ENCODE assay signal across 19 cellular contexts in genomic region chr9:114096866-114097612, GRCh38. TPM values are rescaled to one million over a fixed set of nuclear protein-coding genes. Genes with fewer than 3 reads are reported as not detected.
DNase-seq lines count a peak whose midpoint lies in the region; ATAC-seq and TF ChIP-seq lines count a peak whose summit lies in the region.
"Had no signal": no experiment of that assay in that cellular context is flagged by ENCODE, and none has a peak within 500 bp of the region (broad histone marks: within the 10 kb centered on the region; RNA-seq: fewer than 3 reads in every experiment).

No MANE protein-coding gene starts in this region.

- DNase-seq in activated naive CD8-positive, alpha-beta T cell treated with anti-CD3 and anti-CD28 coated beads for 36 hours = no peak
- no peak for DNase-seq in activated naive CD8-positive, alpha-beta T cell treated with anti-CD3 and anti-CD28 coated beads, Interleukin-2, amount 50 U/mL, for 24 hours
- DNase-seq in mesenchymal stem cell (no peak), stomach (no peak), NCI-H748 (lab: John Stamatoyannopoulos, UW; ENCODE audit: unreplicated experiment) (no peak), PC-9 (no peak), glomerular visceral epithelial cell (ENCODE audit: extremely low spot score) (no peak)
- DNase-seq: activated CD4-positive, CD25-positive, alpha-beta regulatory T cell treated with anti-CD3 and anti-CD28 coated beads, Interleukin-2, amount 50 U/mL, for 72 hours; activated CD8-positive, alpha-beta memory T cell treated with anti-CD3 and anti-CD28 coated beads, Interleukin-2, amount 50 U/mL, for 48 hours; amniotic stem cell; DMS 273 treated with DMSO at 0.1 percent for 48 hours; GOT3; heart left ventricle; NCI-H82 had no signal

- H3K4me1 ChIP-seq in mesenchymal stem cell (ENCODE audit: control insufficient read depth, insufficient read depth, low read depth, low read length) (peaks cover 28% of the 10 kb centered on the region), stomach (peaks cover 7 to 31% (median 27%) of the 10 kb centered on the region in 4 donors), PC-9 (replicated peaks; ENCODE audit: insufficient read depth) (no peaks in the 10 kb centered on the region)

- TF ChIP-seq CTCF in stomach (IDR thresholded peaks at IDR 0.05) = no peak
- TF ChIP-seq CTCF in PC-9 (conservative IDR thresholded peaks at IDR 0.05) = no peak

- H3K36me3 Mint-ChIP-seq in activated naive CD8-positive, alpha-beta T cell = peaks cover 4% of the 10 kb centered on the region
- H3K36me3 Mint-ChIP-seq in activated naive CD8-positive, alpha-beta T cell treated with anti-CD3 and anti-CD28 coated beads for 36 hours = no peaks in the 10 kb centered on the region
- no peaks in the 10 kb centered on the region for H3K36me3 Mint-ChIP-seq in activated naive CD8-positive, alpha-beta T cell treated with anti-CD3 and anti-CD28 coated beads, Interleukin-2, amount 50 U/mL, for 24 hours (ENCODE audit: low read depth)

- no peak overlapping the region for H2BK12ac ChIP-seq in mesenchymal stem cell (ENCODE audit: low read length in 2 of 2)

- peaks cover 5% of the 10 kb centered on the region for H3K9me3 Mint-ChIP-seq in activated naive CD8-positive, alpha-beta T cell (ENCODE audit: low read depth)
- H3K9me3 Mint-ChIP-seq in activated naive CD8-positive, alpha-beta T cell treated with anti-CD3 and anti-CD28 coated beads for 36 hours = peaks cover 3% of the 10 kb centered on the region
- peaks cover 6% of the 10 kb centered on the region for H3K9me3 Mint-ChIP-seq in activated naive CD8-positive, alpha-beta T cell treated with anti-CD3 and anti-CD28 coated beads, Interleukin-2, amount 50 U/mL, for 24 hours

- H2AFZ ChIP-seq in mesenchymal stem cell (ENCODE audit: low read depth, low read length) (no peak overlapping the region), PC-9 (no peak overlapping the region)

- H3K9me2 ChIP-seq in PC-9 (ENCODE audit: insufficient read depth) = no peaks in the 10 kb centered on the region

- H3K9me3 ChIP-seq in mesenchymal stem cell (ENCODE audit: control insufficient read depth, low read length) (peaks cover 18% of the 10 kb centered on the region), stomach (peaks cover 0 to 4% (median 4%) of the 10 kb centered on the region in 4 donors), PC-9 (ENCODE audit: insufficient read depth, low read depth) (no peaks in the 10 kb centered on the region; the same call in 1 of the 2 replicates)
- H3K9me3 ChIP-seq: thoracic aorta had no signal

- no peaks in the 10 kb centered on the region for H4K20me1 ChIP-seq in PC-9 (ENCODE audit: insufficient read depth)

- CTCF ChIA-PET in PC-9 (lab: Charles Lee) = no interaction called here

- H3K18ac ChIP-seq in mesenchymal stem cell (ENCODE audit: low read depth in 1 of 2, low read length in 2 of 2) = no peak overlapping the region

- intact Hi-C loops in stomach (cut with DNase I; ENCODE audit: low total_unique reads) = no loop called here
- intact Hi-C loops in PC-9 (cut with micrococcal nuclease; ENCODE audit: unreplicated experiment) = no loop called here

- H4K8ac ChIP-seq in mesenchymal stem cell (ENCODE audit: low read length) = no peak overlapping the region

- peak overlapping the region; percentile 74 for H3K4me3 Mint-ChIP-seq in activated naive CD8-positive, alpha-beta T cell
- no peak overlapping the region for H3K4me3 Mint-ChIP-seq in activated naive CD8-positive, alpha-beta T cell treated with anti-CD3 and anti-CD28 coated beads for 36 hours
- peak overlapping the region; percentile 26 for H3K4me3 Mint-ChIP-seq in activated naive CD8-positive, alpha-beta T cell treated with anti-CD3 and anti-CD28 coated beads, Interleukin-2, amount 50 U/mL, for 24 hours

- H3K4me1 Mint-ChIP-seq in activated naive CD8-positive, alpha-beta T cell (ENCODE audit: low read depth) = peaks cover 9% of the 10 kb centered on the region
- H3K4me1 Mint-ChIP-seq in activated naive CD8-positive, alpha-beta T cell treated with anti-CD3 and anti-CD28 coated beads for 36 hours = peaks cover 6% of the 10 kb centered on the region
- peaks cover 7% of the 10 kb centered on the region for H3K4me1 Mint-ChIP-seq in activated naive CD8-positive, alpha-beta T cell treated with anti-CD3 and anti-CD28 coated beads, Interleukin-2, amount 50 U/mL, for 24 hours

- H2BK120ac ChIP-seq in mesenchymal stem cell (ENCODE audit: low read depth, low read length) = no peak overlapping the region

- no peak overlapping the region for H2AK5ac ChIP-seq in mesenchymal stem cell (ENCODE audit: low read length, severe bottlenecking)

- 81% methylated on average over 6 of the region's 14 CpGs for WGBS in mesenchymal stem cell
- WGBS in stomach, 5 donors = 64 to 76% (median 69%) methylated on average over 5 to 14 of the region's 14 CpGs

- no peak overlapping the region for H3K4me3 ChIP-seq in mesenchymal stem cell (ENCODE audit: insufficient read depth in 1 of 2, low read depth in 1 of 2, low read length in 2 of 2)
- peak overlapping the region in 3 of 4 donors; percentile 49 to 73 (median 51) for H3K4me3 ChIP-seq in stomach
- H3K4me3 ChIP-seq in PC-9 = no peak overlapping the region

- ATAC-seq in activated naive CD8-positive, alpha-beta T cell treated with anti-CD3 and anti-CD28 coated beads, Interleukin-2, amount 50 U/mL, for 24 hours = no peak

- no peak overlapping the region for H3K4ac ChIP-seq in mesenchymal stem cell (ENCODE audit: low read depth in 1 of 2, low read length in 2 of 2)

- H3F3A ChIP-seq in PC-9 (ENCODE audit: insufficient read depth, low read depth) = no peaks in the 10 kb centered on the region

- H3K4me2 ChIP-seq in mesenchymal stem cell (ENCODE audit: low read length, poor library complexity, severe bottlenecking) (peak overlapping the region; percentile 79), PC-9 (no peak overlapping the region)

- no peaks in the 10 kb centered on the region for H3K79me2 ChIP-seq in PC-9 (ENCODE audit: low read depth)

- H3K27me3 ChIP-seq in mesenchymal stem cell (ENCODE audit: control insufficient read depth in 1 of 2, insufficient read depth in 1 of 2, low read length in 2 of 2) = peaks cover 0 to 60% of the 10 kb centered on the region in 2 experiments
- H3K27me3 ChIP-seq in stomach = peaks cover 0 to 35% (median 8%) of the 10 kb centered on the region in 3 donors
- H3K27me3 ChIP-seq in PC-9 (ENCODE audit: insufficient read depth, low read depth) = no peaks in the 10 kb centered on the region

- H3K36me3 ChIP-seq in mesenchymal stem cell (ENCODE audit: control insufficient read depth in 1 of 2, insufficient read depth in 2 of 2, low read depth in 1 of 2, low read length in 2 of 2) (peaks cover 0 to 56% of the 10 kb centered on the region in 2 experiments), stomach (peaks cover 0 to 23% (median 16%) of the 10 kb centered on the region in 4 donors), PC-9 (ENCODE audit: low read depth) (no peaks in the 10 kb centered on the region)
- H3K36me3 ChIP-seq: heart left ventricle, thoracic aorta had no signal

- BruUV-seq in PC-9 (replicated peaks; lab: Mats Ljungman, UMichigan) = no TSS peak

- POLR2A ChIA-PET in PC-9 (lab: Charles Lee; ENCODE audit: unreplicated experiment) = no interaction called here

- no peak overlapping the region for H3K9ac ChIP-seq in mesenchymal stem cell (ENCODE audit: low read length)

- peaks cover 9% of the 10 kb centered on the region for H3K79me1 ChIP-seq in mesenchymal stem cell (replicated peaks; ENCODE audit: low read length, poor library complexity, severe bottlenecking)

- no peak overlapping the region for H3K23ac ChIP-seq in mesenchymal stem cell (ENCODE audit: low read length in 2 of 2)

- H2BK15ac ChIP-seq in mesenchymal stem cell (ENCODE audit: low read depth, poor library complexity, severe bottlenecking) = no peak overlapping the region

- no peak overlapping the region for H3K14ac ChIP-seq in mesenchymal stem cell (ENCODE audit: low read length in 2 of 2)

- no peak overlapping the region for H3K27ac ChIP-seq in mesenchymal stem cell (ENCODE audit: low read length, poor library complexity, severe bottlenecking)
- no peak overlapping the region for H3K27ac ChIP-seq in stomach
- no peak overlapping the region for H3K27ac ChIP-seq in PC-9
- H3K27ac ChIP-seq: heart left ventricle, RWPE1, thoracic aorta had no signal

- H3K27ac Mint-ChIP-seq in activated naive CD8-positive, alpha-beta T cell = no peak overlapping the region
- no peak overlapping the region for H3K27ac Mint-ChIP-seq in activated naive CD8-positive, alpha-beta T cell treated with anti-CD3 and anti-CD28 coated beads for 36 hours
- H3K27ac Mint-ChIP-seq in activated naive CD8-positive, alpha-beta T cell treated with anti-CD3 and anti-CD28 coated beads, Interleukin-2, amount 50 U/mL, for 24 hours = no peak overlapping the region

- no peak overlapping the region for H2BK5ac ChIP-seq in mesenchymal stem cell (ENCODE audit: low read depth, low read length, poor library complexity, severe bottlenecking)

- TF ChIP-seq EP300 in stomach (IDR thresholded peaks at IDR 0.05) = no peak

- peaks cover 25% of the 10 kb centered on the region for H3K27me3 Mint-ChIP-seq in activated naive CD8-positive, alpha-beta T cell
- H3K27me3 Mint-ChIP-seq in activated naive CD8-positive, alpha-beta T cell treated with anti-CD3 and anti-CD28 coated beads for 36 hours = peaks cover 53% of the 10 kb centered on the region
- H3K27me3 Mint-ChIP-seq in activated naive CD8-positive, alpha-beta T cell treated with anti-CD3 and anti-CD28 coated beads, Interleukin-2, amount 50 U/mL, for 24 hours = peaks cover 30% of the 10 kb centered on the region

- no peak for TF ChIP-seq POLR2A in stomach (IDR thresholded peaks at IDR 0.05)

- H4K91ac ChIP-seq in mesenchymal stem cell (ENCODE audit: low read length) = no peak overlapping the region

RNA-seq across cellular contexts. Expression of gene KIF12, which starts 2.1 kb away (rescaled TPM):
- not detected for total RNA-seq in activated naive CD8-positive, alpha-beta T cell treated with anti-CD3 and anti-CD28 coated beads for 36 hours
- 0.10 TPM for polyA plus RNA-seq in mesenchymal stem cell (2013, experiment 1 of 2)
- not detected for polyA plus RNA-seq in mesenchymal stem cell (2013, experiment 2 of 2)
- total RNA-seq in stomach = 10 to 100 TPM in 4 of 5 donors, 1 to 10 TPM in 1; 3.9 to 79.4 (median 18.7) TPM
- polyA plus RNA-seq in stomach = 10 to 100 TPM in 2 of 3 donors, 1 to 10 TPM in 1; 4.1 to 20.0 (median 13.9) TPM
- total RNA-seq in PC-9 (2021) = not detected in 2 replicates
- total RNA-seq: T-helper 1 cell treated with Interleukin-12 subunit alpha and Interleukin-12 subunit beta and Interleukin-4 antibody, amounts not matched to agents 30 ng/mL and 1 ng/mL, for 36 hours; thoracic aorta had no signal
- polyA plus RNA-seq: AG04450 had no signal

RNA-seq across cellular contexts. Expression of gene AMBP, which starts 18.9 kb away (rescaled TPM):
- not detected for total RNA-seq in activated naive CD8-positive, alpha-beta T cell treated with anti-CD3 and anti-CD28 coated beads for 36 hours
- 0.03 TPM for polyA plus RNA-seq in mesenchymal stem cell (2013, experiment 1 of 2)
- 0.03 TPM for polyA plus RNA-seq in mesenchymal stem cell (2013, experiment 2 of 2)
- total RNA-seq in stomach = 1 to 10 TPM in 2 of 5 donors, under 1 TPM in 1, not detected in 2; 0.89 to 3.3 (median 2.3) TPM
- polyA plus RNA-seq in stomach = 1 to 10 TPM; 1.4 to 2.9 (median 2.6) TPM
- total RNA-seq in PC-9 (2021) = not detected in 2 replicates
- total RNA-seq: T-helper 1 cell treated with Interleukin-12 subunit alpha and Interleukin-12 subunit beta and Interleukin-4 antibody, amounts not matched to agents 30 ng/mL and 1 ng/mL, for 36 hours; thoracic aorta had no signal

RNA-seq across cellular contexts. Expression of gene COL27A1, which starts 58.3 kb away (rescaled TPM):
- 10 to 100 TPM; 11.4 to 12.2 TPM for total RNA-seq in activated naive CD8-positive, alpha-beta T cell treated with anti-CD3 and anti-CD28 coated beads for 36 hours
- polyA plus RNA-seq in mesenchymal stem cell (2013, experiment 1 of 2) = 13.9 TPM
- polyA plus RNA-seq in mesenchymal stem cell (2013, experiment 2 of 2) = 12.5 TPM
- total RNA-seq in stomach = 10 to 100 TPM in 3 of 5 donors, 1 to 10 TPM in 2; 2.9 to 26.3 (median 21.1) TPM
- 1 to 10 TPM; 3.4 to 7.1 (median 5.6) TPM for polyA plus RNA-seq in stomach
- 0.39 and 0.83 TPM in 2 replicates for total RNA-seq in PC-9 (2021)

Comparison
In these comparisons a context has a peak if more than half of its experiments do, and no peak if none do; other contexts are left out.
1. H3K4me3 ChIP-seq: peak in stomach (3 of 4); none in mesenchymal stem cell (0 of 2) and PC-9 (single experiment).